ENCODE assay signal across 1 cellular context in genomic region chr19:20565321-20566018, GRCh38.
A peak's percentile ranks its signal among the peaks of the same experiment; 100 is the strongest.
TF ChIP-seq lines count a peak whose summit lies in the region.

TSS of gene ZNF737 (minus strand) at chr19:20565781. CDS start at chr19:20565640, 141 bp downstream.

TF ChIP-seq in HepG2, 621 proteins besides CTCF, POLR2A, EP300 and RAD21 (continued from another document and continues in another):
- TF ChIP-seq MIXL1 (CRISPR knock-in tag; IDR thresholded peaks at IDR 0.05) = 0 out of 2 replicates have a peak, but pooled peaks have one; percentile 14
- TF ChIP-seq, protein P1, sequence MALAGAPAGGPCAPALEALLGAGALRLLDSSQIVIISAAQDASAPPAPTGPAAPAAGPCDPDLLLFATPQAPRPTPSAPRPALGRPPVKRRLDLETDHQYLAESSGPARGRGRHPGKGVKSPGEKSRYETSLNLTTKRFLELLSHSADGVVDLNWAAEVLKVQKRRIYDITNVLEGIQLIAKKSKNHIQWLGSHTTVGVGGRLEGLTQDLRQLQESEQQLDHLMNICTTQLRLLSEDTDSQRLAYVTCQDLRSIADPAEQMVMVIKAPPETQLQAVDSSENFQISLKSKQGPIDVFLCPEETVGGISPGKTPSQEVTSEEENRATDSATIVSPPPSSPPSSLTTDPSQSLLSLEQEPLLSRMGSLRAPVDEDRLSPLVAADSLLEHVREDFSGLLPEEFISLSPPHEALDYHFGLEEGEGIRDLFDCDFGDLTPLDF (CRISPR knock-in tag; IDR thresholded peaks at IDR 0.05) = 0 out of 2 replicates have a peak, but pooled peaks have one; percentile 11
- 0 out of 2 replicates have a peak, but pooled peaks have one; percentile 25 for TF ChIP-seq ZFAT (CRISPR knock-in tag; conservative IDR thresholded peaks at IDR 0.05)
- peak; percentile 94 for TF ChIP-seq ZNF292 (CRISPR knock-in tag; IDR thresholded peaks at IDR 0.05; ENCODE audit: borderline replicate concordance, low read depth)
- TF ChIP-seq, protein P2, sequence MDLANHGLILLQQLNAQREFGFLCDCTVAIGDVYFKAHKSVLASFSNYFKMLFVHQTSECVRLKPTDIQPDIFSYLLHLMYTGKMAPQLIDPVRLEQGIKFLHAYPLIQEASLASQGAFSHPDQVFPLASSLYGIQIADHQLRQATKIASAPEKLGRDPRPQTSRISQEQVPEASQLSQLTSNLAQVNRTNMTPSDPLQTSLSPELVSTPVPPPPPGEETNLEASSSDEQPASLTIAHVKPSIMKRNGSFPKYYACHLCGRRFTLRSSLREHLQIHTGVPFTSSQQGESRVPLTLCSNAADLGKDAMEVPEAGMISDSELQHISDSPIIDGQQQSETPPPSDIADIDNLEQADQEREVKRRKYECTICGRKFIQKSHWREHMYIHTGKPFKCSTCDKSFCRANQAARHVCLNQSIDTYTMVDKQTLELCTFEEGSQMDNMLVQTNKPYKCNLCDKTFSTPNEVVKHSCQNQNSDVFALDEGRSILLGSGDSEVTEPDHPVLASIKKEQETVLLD (CRISPR knock-in tag; IDR thresholded peaks at IDR 0.05; ENCODE audit: low read depth) = no peak
- peak; percentile 44; the same call in 1 of the 2 replicates for TF ChIP-seq DRAP1 (CRISPR knock-in tag; IDR thresholded peaks at IDR 0.05)
- 0 out of 2 replicates have a peak, but pooled peaks have one; percentile 37 for TF ChIP-seq ZSCAN31 (CRISPR knock-in tag; IDR thresholded peaks at IDR 0.05; ENCODE audit: low read depth)
- 0 out of 2 replicates have a peak, but pooled peaks have one; percentile 21 for TF ChIP-seq GATAD1 (CRISPR knock-in tag; IDR thresholded peaks at IDR 0.05)
- peak; percentile 74 for TF ChIP-seq HNRNPLL (IDR thresholded peaks at IDR 0.05; ENCODE audit: low read depth, low read length, poor library complexity, severe bottlenecking)
- peak; percentile 58; the same call in 1 of the 2 replicates for TF ChIP-seq MTA1 (CRISPR knock-in tag; IDR thresholded peaks at IDR 0.05; ENCODE audit: borderline replicate concordance)
- TF ChIP-seq, protein P3, sequence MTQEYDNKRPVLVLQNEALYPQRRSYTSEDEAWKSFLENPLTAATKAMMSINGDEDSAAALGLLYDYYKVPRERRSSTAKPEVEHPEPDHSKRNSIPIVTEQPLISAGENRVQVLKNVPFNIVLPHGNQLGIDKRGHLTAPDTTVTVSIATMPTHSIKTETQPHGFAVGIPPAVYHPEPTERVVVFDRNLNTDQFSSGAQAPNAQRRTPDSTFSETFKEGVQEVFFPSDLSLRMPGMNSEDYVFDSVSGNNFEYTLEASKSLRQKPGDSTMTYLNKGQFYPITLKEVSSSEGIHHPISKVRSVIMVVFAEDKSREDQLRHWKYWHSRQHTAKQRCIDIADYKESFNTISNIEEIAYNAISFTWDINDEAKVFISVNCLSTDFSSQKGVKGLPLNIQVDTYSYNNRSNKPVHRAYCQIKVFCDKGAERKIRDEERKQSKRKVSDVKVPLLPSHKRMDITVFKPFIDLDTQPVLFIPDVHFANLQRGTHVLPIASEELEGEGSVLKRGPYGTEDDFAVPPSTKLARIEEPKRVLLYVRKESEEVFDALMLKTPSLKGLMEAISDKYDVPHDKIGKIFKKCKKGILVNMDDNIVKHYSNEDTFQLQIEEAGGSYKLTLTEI (CRISPR knock-in tag; conservative IDR thresholded peaks at IDR 0.05) = no peak
- 0 out of 2 replicates have a peak, but pooled peaks have one; percentile 39 for TF ChIP-seq SMAD9 (CRISPR knock-in tag; IDR thresholded peaks at IDR 0.05)
- TF ChIP-seq TAF1 (CRISPR knock-in tag; IDR thresholded peaks at IDR 0.05) = peak; percentile 66; the same call in 1 of the 2 replicates
- 0 out of 2 replicates have a peak, but pooled peaks have one; percentile 62 for TF ChIP-seq ZNF552 (CRISPR knock-in tag; IDR thresholded peaks at IDR 0.05; ENCODE audit: borderline replicate concordance)
- no peak for TF ChIP-seq MLLT10 (CRISPR knock-in tag; IDR thresholded peaks at IDR 0.05)
- TF ChIP-seq ZNF207 (IDR thresholded peaks at IDR 0.05; ENCODE audit: borderline replicate concordance) = no peak
- TF ChIP-seq, protein P4, sequence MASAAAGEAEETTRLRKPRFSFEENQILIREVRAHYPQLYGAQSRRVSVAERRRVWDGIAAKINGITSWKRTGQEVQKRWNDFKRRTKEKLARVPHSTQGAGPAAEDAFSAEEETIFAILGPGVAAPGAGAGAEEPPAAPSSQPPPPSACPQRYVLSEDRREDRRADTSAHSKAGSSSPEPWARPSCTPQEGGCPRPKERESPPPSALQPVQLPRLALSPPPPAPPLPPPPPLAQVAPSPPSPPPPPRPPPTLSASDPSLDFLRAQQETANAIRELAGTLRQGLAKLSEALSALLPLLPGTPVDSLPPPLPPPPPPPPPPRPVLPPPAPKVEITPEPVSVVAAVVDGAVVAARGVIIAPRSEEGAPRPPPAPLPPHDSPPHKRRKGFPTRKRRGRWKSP (CRISPR knock-in tag; IDR thresholded peaks at IDR 0.05) = 0 out of 2 replicates have a peak, but pooled peaks have one; percentile 34
- no peak for TF ChIP-seq EZH2 (conservative IDR thresholded peaks at IDR 0.05; ENCODE audit: low read depth, low read length)
- TF ChIP-seq SMAD1 (CRISPR knock-in tag; IDR thresholded peaks at IDR 0.05; ENCODE audit: borderline replicate concordance, low read depth) = peak; percentile 49; the same call in 1 of the 2 replicates
- peak; percentile 84 for TF ChIP-seq PHF20 (CRISPR knock-in tag; IDR thresholded peaks at IDR 0.05)
- TF ChIP-seq, protein P5, sequence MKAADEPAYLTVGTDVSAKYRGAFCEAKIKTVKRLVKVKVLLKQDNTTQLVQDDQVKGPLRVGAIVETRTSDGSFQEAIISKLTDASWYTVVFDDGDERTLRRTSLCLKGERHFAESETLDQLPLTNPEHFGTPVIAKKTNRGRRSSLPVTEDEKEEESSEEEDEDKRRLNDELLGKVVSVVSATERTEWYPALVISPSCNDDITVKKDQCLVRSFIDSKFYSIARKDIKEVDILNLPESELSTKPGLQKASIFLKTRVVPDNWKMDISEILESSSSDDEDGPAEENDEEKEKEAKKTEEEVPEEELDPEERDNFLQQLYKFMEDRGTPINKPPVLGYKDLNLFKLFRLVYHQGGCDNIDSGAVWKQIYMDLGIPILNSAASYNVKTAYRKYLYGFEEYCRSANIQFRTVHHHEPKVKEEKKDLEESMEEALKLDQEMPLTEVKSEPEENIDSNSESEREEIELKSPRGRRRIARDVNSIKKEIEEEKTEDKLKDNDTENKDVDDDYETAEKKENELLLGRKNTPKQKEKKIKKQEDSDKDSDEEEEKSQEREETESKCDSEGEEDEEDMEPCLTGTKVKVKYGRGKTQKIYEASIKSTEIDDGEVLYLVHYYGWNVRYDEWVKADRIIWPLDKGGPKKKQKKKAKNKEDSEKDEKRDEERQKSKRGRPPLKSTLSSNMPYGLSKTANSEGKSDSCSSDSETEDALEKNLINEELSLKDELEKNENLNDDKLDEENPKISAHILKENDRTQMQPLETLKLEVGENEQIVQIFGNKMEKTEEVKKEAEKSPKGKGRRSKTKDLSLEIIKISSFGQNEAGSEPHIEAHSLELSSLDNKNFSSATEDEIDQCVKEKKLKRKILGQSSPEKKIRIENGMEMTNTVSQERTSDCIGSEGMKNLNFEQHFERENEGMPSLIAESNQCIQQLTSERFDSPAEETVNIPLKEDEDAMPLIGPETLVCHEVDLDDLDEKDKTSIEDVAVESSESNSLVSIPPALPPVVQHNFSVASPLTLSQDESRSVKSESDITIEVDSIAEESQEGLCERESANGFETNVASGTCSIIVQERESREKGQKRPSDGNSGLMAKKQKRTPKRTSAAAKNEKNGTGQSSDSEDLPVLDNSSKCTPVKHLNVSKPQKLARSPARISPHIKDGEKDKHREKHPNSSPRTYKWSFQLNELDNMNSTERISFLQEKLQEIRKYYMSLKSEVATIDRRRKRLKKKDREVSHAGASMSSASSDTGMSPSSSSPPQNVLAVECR (CRISPR knock-in tag; IDR thresholded peaks at IDR 0.05; ENCODE audit: borderline replicate concordance) = peak; percentile 79; the same call in 1 of the 2 replicates
- TF ChIP-seq ZBTB20 (CRISPR knock-in tag; IDR thresholded peaks at IDR 0.05; ENCODE audit: borderline replicate concordance, low read depth) = no peak
- TF ChIP-seq SALL2 (CRISPR knock-in tag; IDR thresholded peaks at IDR 0.05) = 0 out of 2 replicates have a peak, but pooled peaks have one; percentile 34
- peak; percentile 68; the same call in 1 of the 2 replicates for TF ChIP-seq ZNF737 (CRISPR knock-in tag; IDR thresholded peaks at IDR 0.05; ENCODE audit: borderline replicate concordance)
- 0 out of 2 replicates have a peak, but pooled peaks have one; percentile 28 for TF ChIP-seq ZNF33B (CRISPR knock-in tag; IDR thresholded peaks at IDR 0.05)
- TF ChIP-seq ZNF770 (CRISPR knock-in tag; IDR thresholded peaks at IDR 0.05) = peak; percentile 84
- no peak for TF ChIP-seq ZNF660 (CRISPR knock-in tag; IDR thresholded peaks at IDR 0.05; ENCODE audit: borderline replicate concordance, low read depth)
- TF ChIP-seq ZNF335 (CRISPR knock-in tag; IDR thresholded peaks at IDR 0.05) = no peak
- TF ChIP-seq YY1 (IDR thresholded peaks at IDR 0.05; ENCODE audit: insufficient read depth, insufficient replicate concordance, low read depth, low read length) = peak; percentile 39
- TF ChIP-seq ZNF383 (CRISPR knock-in tag; IDR thresholded peaks at IDR 0.05; ENCODE audit: borderline replicate concordance) = no peak
- peak; percentile 69; the same call in 1 of the 2 replicates for TF ChIP-seq KDM5B (CRISPR knock-in tag; IDR thresholded peaks at IDR 0.05; ENCODE audit: borderline replicate concordance)
- no peak for TF ChIP-seq HOXA7 (CRISPR knock-in tag; IDR thresholded peaks at IDR 0.05)
- no peak for TF ChIP-seq ZNF709 (CRISPR knock-in tag; IDR thresholded peaks at IDR 0.05)
- TF ChIP-seq ZFP62 (CRISPR knock-in tag; IDR thresholded peaks at IDR 0.05) = no peak
- no peak for TF ChIP-seq ZNF629 (CRISPR knock-in tag; conservative IDR thresholded peaks at IDR 0.05)
- TF ChIP-seq IRF2 (CRISPR knock-in tag; IDR thresholded peaks at IDR 0.05) = 0 out of 2 replicates have a peak, but pooled peaks have one; percentile 20
- peak; percentile 22; the same call in 1 of the 2 replicates for TF ChIP-seq NR2C2 (CRISPR knock-in tag; IDR thresholded peaks at IDR 0.05; ENCODE audit: borderline replicate concordance)
- peak; percentile 70; the same call in 1 of the 2 replicates for TF ChIP-seq ZNF350 (CRISPR knock-in tag; IDR thresholded peaks at IDR 0.05; ENCODE audit: borderline replicate concordance, low read depth)
- TF ChIP-seq YEATS2 (CRISPR knock-in tag; IDR thresholded peaks at IDR 0.05; ENCODE audit: borderline replicate concordance) = peak; percentile 42; the same call in 1 of the 2 replicates
- TF ChIP-seq TGIF2 (CRISPR knock-in tag; IDR thresholded peaks at IDR 0.05) = no peak
- peak; percentile 84 for TF ChIP-seq ZNF768 (CRISPR knock-in tag; IDR thresholded peaks at IDR 0.05)
- 0 out of 2 replicates have a peak, but pooled peaks have one; percentile 47 for TF ChIP-seq RFXAP (CRISPR knock-in tag; IDR thresholded peaks at IDR 0.05; ENCODE audit: borderline replicate concordance)
- TF ChIP-seq ZNF333 (CRISPR knock-in tag; IDR thresholded peaks at IDR 0.05; ENCODE audit: borderline replicate concordance) = 0 out of 2 replicates have a peak, but pooled peaks have one; percentile 20
- TF ChIP-seq DR1 (CRISPR knock-in tag; IDR thresholded peaks at IDR 0.05) = 0 out of 2 replicates have a peak, but pooled peaks have one; percentile 28
- TF ChIP-seq NRL (CRISPR knock-in tag; IDR thresholded peaks at IDR 0.05; ENCODE audit: borderline replicate concordance) = peak; percentile 61; the same call in 1 of the 2 replicates
- TF ChIP-seq ZNF136 (CRISPR knock-in tag; IDR thresholded peaks at IDR 0.05; ENCODE audit: low read depth) = peak; percentile 69; the same call in 1 of the 2 replicates
- no peak for TF ChIP-seq MAZ (IDR thresholded peaks at IDR 0.05; ENCODE audit: borderline replicate concordance, low read depth, low read length)
- TF ChIP-seq MAZ (CRISPR knock-in tag; IDR thresholded peaks at IDR 0.05; ENCODE audit: low read depth) = 0 out of 2 replicates have a peak, but pooled peaks have one; percentile 28
- TF ChIP-seq MEF2D (CRISPR knock-in tag; IDR thresholded peaks at IDR 0.05) = 0 out of 2 replicates have a peak, but pooled peaks have one; percentile 55
- TF ChIP-seq HOXA3 (CRISPR knock-in tag; IDR thresholded peaks at IDR 0.05) = peak; percentile 43; the same call in 1 of the 2 replicates
- TF ChIP-seq, protein P6, sequence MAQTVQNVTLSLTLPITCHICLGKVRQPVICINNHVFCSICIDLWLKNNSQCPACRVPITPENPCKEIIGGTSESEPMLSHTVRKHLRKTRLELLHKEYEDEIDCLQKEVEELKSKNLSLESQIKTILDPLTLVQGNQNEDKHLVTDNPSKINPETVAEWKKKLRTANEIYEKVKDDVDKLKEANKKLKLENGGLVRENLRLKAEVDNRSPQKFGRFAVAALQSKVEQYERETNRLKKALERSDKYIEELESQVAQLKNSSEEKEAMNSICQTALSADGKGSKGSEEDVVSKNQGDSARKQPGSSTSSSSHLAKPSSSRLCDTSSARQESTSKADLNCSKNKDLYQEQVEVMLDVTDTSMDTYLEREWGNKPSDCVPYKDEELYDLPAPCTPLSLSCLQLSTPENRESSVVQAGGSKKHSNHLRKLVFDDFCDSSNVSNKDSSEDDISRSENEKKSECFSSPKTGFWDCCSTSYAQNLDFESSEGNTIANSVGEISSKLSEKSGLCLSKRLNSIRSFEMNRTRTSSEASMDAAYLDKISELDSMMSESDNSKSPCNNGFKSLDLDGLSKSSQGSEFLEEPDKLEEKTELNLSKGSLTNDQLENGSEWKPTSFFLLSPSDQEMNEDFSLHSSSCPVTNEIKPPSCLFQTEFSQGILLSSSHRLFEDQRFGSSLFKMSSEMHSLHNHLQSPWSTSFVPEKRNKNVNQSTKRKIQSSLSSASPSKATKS (CRISPR knock-in tag; IDR thresholded peaks at IDR 0.05) = no peak
- 0 out of 2 replicates have a peak, but pooled peaks have one; percentile 28 for TF ChIP-seq ZBTB42 (CRISPR knock-in tag; IDR thresholded peaks at IDR 0.05)
- 0 out of 2 replicates have a peak, but pooled peaks have one; percentile 65 for TF ChIP-seq ZNF607 (CRISPR knock-in tag; IDR thresholded peaks at IDR 0.05; ENCODE audit: borderline replicate concordance)
- TF ChIP-seq TBX2 (CRISPR knock-in tag; IDR thresholded peaks at IDR 0.05; ENCODE audit: borderline replicate concordance) = peak; percentile 23; the same call in 1 of the 2 replicates
